Comparison of ENCODE assay signal across 19 cellular contexts in genomic region chr2:231036578-231037106, GRCh38. TPM values are rescaled to one million over a fixed set of nuclear protein-coding genes. Genes with fewer than 3 reads are reported as not detected.
DNase-seq lines count a peak whose midpoint lies in the region; ATAC-seq, FAIRE-seq and TF ChIP-seq lines count a peak whose summit lies in the region.
"Had no signal": no experiment of that assay in that cellular context is flagged by ENCODE, and none has a peak within 500 bp of the region (broad histone marks: within the 10 kb centered on the region; RNA-seq: fewer than 3 reads in every experiment).

No MANE protein-coding gene starts in this region.

- no peak for DNase-seq in A549 (ENCODE audit: low read depth in 1 of 2, low spot score in 1 of 2)
- no peak for DNase-seq in CD4-positive, CD25-positive, alpha-beta regulatory T cell
- DNase-seq in activated naive CD8-positive, alpha-beta T cell treated with anti-CD3 and anti-CD28 coated beads, Interleukin-2, amount 50 U/mL, for 24 hours = no peak
- DNase-seq in naive thymus-derived CD4-positive, alpha-beta T cell = no peak
- DNase-seq in RKO (ENCODE audit: low spot score) = no peak
- DNase-seq in mesendoderm = no peak
- DNase-seq in transverse colon = no peak
- DNase-seq: effector memory CD4-positive, alpha-beta T cell; hippocampal formation; NCI-H1694; NCI-H774; PC-3; stimulated activated naive CD4-positive, alpha-beta T cell; uterus had no signal

- no peak overlapping the region for H3K27ac Mint-ChIP-seq in CD4-positive, CD25-positive, alpha-beta regulatory T cell
- H3K27ac Mint-ChIP-seq in activated naive CD8-positive, alpha-beta T cell treated with anti-CD3 and anti-CD28 coated beads, Interleukin-2, amount 50 U/mL, for 24 hours = no peak overlapping the region
- no peak overlapping the region for H3K27ac Mint-ChIP-seq in naive thymus-derived CD4-positive, alpha-beta T cell

- peak overlapping the region in 3 of 4 donors; percentile 1 to 59 (median 16) for H3K4me3 Mint-ChIP-seq in CD4-positive, CD25-positive, alpha-beta regulatory T cell
- H3K4me3 Mint-ChIP-seq in activated naive CD8-positive, alpha-beta T cell treated with anti-CD3 and anti-CD28 coated beads, Interleukin-2, amount 50 U/mL, for 24 hours = peak overlapping the region; percentile 24
- peak overlapping the region in 9 of 10 donors; percentile 3 to 60 (median 47) for H3K4me3 Mint-ChIP-seq in naive thymus-derived CD4-positive, alpha-beta T cell

- peaks cover 0 to 2% (median 0%) of the 10 kb centered on the region in 7 donors for H3K9me3 Mint-ChIP-seq in CD4-positive, CD25-positive, alpha-beta regulatory T cell
- no peaks in the 10 kb centered on the region for H3K9me3 Mint-ChIP-seq in activated naive CD8-positive, alpha-beta T cell treated with anti-CD3 and anti-CD28 coated beads, Interleukin-2, amount 50 U/mL, for 24 hours
- H3K9me3 Mint-ChIP-seq in naive thymus-derived CD4-positive, alpha-beta T cell = no peaks in the 10 kb centered on the region

- no peak overlapping the region for H3K56ac ChIP-seq in mesendoderm (ENCODE audit: low read length)

- ATAC-seq in A549 = no peak
- no peak for ATAC-seq in CD4-positive, CD25-positive, alpha-beta regulatory T cell (ENCODE audit: low read depth in 2 of 2)
- no peak for ATAC-seq in activated naive CD8-positive, alpha-beta T cell treated with anti-CD3 and anti-CD28 coated beads, Interleukin-2, amount 50 U/mL, for 24 hours
- ATAC-seq in naive thymus-derived CD4-positive, alpha-beta T cell = no peak

- H2BK5ac ChIP-seq in mesendoderm (ENCODE audit: low read length) = no peak overlapping the region

- peaks cover 27% of the 10 kb centered on the region for H3K4me1 ChIP-seq in A549
- peaks cover 3% of the 10 kb centered on the region for H3K4me1 ChIP-seq in CD4-positive, CD25-positive, alpha-beta regulatory T cell (ENCODE audit: control insufficient read depth, insufficient read depth, low read length, poor library complexity, severe bottlenecking)
- H3K4me1 ChIP-seq in naive thymus-derived CD4-positive, alpha-beta T cell (ENCODE audit: control insufficient read depth in 2 of 2, insufficient read depth in 2 of 2, low read length in 2 of 2) = no peaks in the 10 kb centered on the region
- H3K4me1 ChIP-seq in mesendoderm (ENCODE audit: control insufficient read depth, low read depth, low read length) = no peaks in the 10 kb centered on the region
- peaks cover 0 to 49% (median 16%) of the 10 kb centered on the region in 4 donors for H3K4me1 ChIP-seq in transverse colon
- H3K4me1 ChIP-seq: HAP-1, uterus had no signal

- H3K27me3 ChIP-seq in CD4-positive, CD25-positive, alpha-beta regulatory T cell (ENCODE audit: control insufficient read depth, insufficient read depth, low read length) = peaks cover 37% of the 10 kb centered on the region
- peaks cover 6 to 9% of the 10 kb centered on the region in 2 donors for H3K27me3 ChIP-seq in naive thymus-derived CD4-positive, alpha-beta T cell (ENCODE audit: control insufficient read depth in 2 of 2, insufficient read depth in 2 of 2, low read length in 2 of 2)
- H3K27me3 ChIP-seq in mesendoderm (ENCODE audit: insufficient read depth, low read length, poor library complexity) = peaks cover 21% of the 10 kb centered on the region
- H3K27me3 ChIP-seq in transverse colon = peaks cover 49% of the 10 kb centered on the region

- H3K4me2 ChIP-seq in A549 = peak overlapping the region; percentile 91
- H3K4me2 ChIP-seq in mesendoderm (ENCODE audit: low read length) = no peak overlapping the region

- no peak overlapping the region for H2BK120ac ChIP-seq in mesendoderm (ENCODE audit: low read depth, low read length)

- H3K27ac ChIP-seq in A549 (peak overlapping the region in 1 of 2 experiments; percentile 93; a peak in 3 of 6 replicates), mesendoderm (ENCODE audit: low read depth, low read length) (no peak overlapping the region), transverse colon (peak overlapping the region in 1 of 4 donors; percentile 37)
- no peak overlapping the region for H3K27ac ChIP-seq in CD4-positive, CD25-positive, alpha-beta regulatory T cell (ENCODE audit: insufficient read depth, low read length, poor library complexity, severe bottlenecking)
- no peak overlapping the region for H3K27ac ChIP-seq in naive thymus-derived CD4-positive, alpha-beta T cell (ENCODE audit: low read depth, low read length)
- H3K27ac ChIP-seq: HL-60, uterus had no signal

- no peak overlapping the region for H2BK15ac ChIP-seq in mesendoderm (replicated peaks; ENCODE audit: low read depth)

- TF ChIP-seq RAD21 in A549 (conservative IDR thresholded peaks at IDR 0.05 in 1 of 2, IDR thresholded peaks at IDR 0.05 in 1 of 2) = no peak

- in situ Hi-C loops in transverse colon (cut with MboI; ENCODE audit: low pct_ligation_motif_present in 1 of 4, low pct_unique_long_range_greater_than_20kb in 1 of 4, low sequenced_read_pairs in 3 of 4) = no loop called here

- no peak overlapping the region for H3K23ac ChIP-seq in mesendoderm (ENCODE audit: low read length)

- H3K27me3 Mint-ChIP-seq in CD4-positive, CD25-positive, alpha-beta regulatory T cell = peaks cover 85% of the 10 kb centered on the region
- H3K27me3 Mint-ChIP-seq in activated naive CD8-positive, alpha-beta T cell treated with anti-CD3 and anti-CD28 coated beads, Interleukin-2, amount 50 U/mL, for 24 hours = peaks cover 63% of the 10 kb centered on the region
- H3K27me3 Mint-ChIP-seq in naive thymus-derived CD4-positive, alpha-beta T cell = peaks cover 55 to 86% (median 60%) of the 10 kb centered on the region in 5 donors

- H3K36me3 Mint-ChIP-seq in CD4-positive, CD25-positive, alpha-beta regulatory T cell = no peaks in the 10 kb centered on the region
- no peaks in the 10 kb centered on the region for H3K36me3 Mint-ChIP-seq in activated naive CD8-positive, alpha-beta T cell treated with anti-CD3 and anti-CD28 coated beads, Interleukin-2, amount 50 U/mL, for 24 hours (ENCODE audit: low read depth)
- peaks cover 0 to 4% (median 0%) of the 10 kb centered on the region in 5 donors for H3K36me3 Mint-ChIP-seq in naive thymus-derived CD4-positive, alpha-beta T cell

- H3K79me2 ChIP-seq in mesendoderm (ENCODE audit: control insufficient read depth, insufficient read depth, low read length) = no peaks in the 10 kb centered on the region

- no peak for TF ChIP-seq CTCF in A549 (IDR thresholded peaks at IDR 0.05)
- no peak for TF ChIP-seq CTCF in transverse colon (IDR thresholded peaks at IDR 0.05)

- no peak overlapping the region for H3K9ac ChIP-seq in mesendoderm (ENCODE audit: low read length)

- POLR2A ChIA-PET in A549 (lab: Yijun Ruan, JAX) = interaction anchor here (0.6 kb wide), 1 partner anchor 276 kb away, joined by 8 read pairs; no protein-coding TSS in a partner anchor
- POLR2A ChIA-PET in naive thymus-derived CD4-positive, alpha-beta T cell (lab: Charles Lee) = no interaction called here

- no peak overlapping the region for H4K8ac ChIP-seq in mesendoderm (ENCODE audit: low read depth, low read length)

- H3K4ac ChIP-seq in mesendoderm (ENCODE audit: low read depth, low read length) = no peak overlapping the region

- H3K4me3 ChIP-seq in A549 = peak overlapping the region; percentile 57
- no peak overlapping the region for H3K4me3 ChIP-seq in CD4-positive, CD25-positive, alpha-beta regulatory T cell (ENCODE audit: low read depth, low read length)
- H3K4me3 ChIP-seq in naive thymus-derived CD4-positive, alpha-beta T cell (ENCODE audit: low read length) = no peak overlapping the region
- no peak overlapping the region for H3K4me3 ChIP-seq in mesendoderm (ENCODE audit: low read length)
- H3K4me3 ChIP-seq in transverse colon = peak overlapping the region in 1 of 4 donors; percentile 47
- H3K4me3 ChIP-seq: uterus had no signal

- WGBS in A549 (ENCODE audit: missing lambda C conversion rate) = 87% methylated on average over 12 of the region's 12 CpGs
- no CpG with 5 or more reads among the region's 12 CpGs for WGBS in mesendoderm (ENCODE audit: extremely low coverage, insufficient coverage, low lambda C conversion rate)
- 63 to 71% methylated on average over 8 to 12 of the region's 12 CpGs for WGBS in transverse colon (ENCODE audit: low coverage in 1 of 2), 2 donors

- CTCF ChIA-PET in A549 (lab: Yijun Ruan, JAX) = interaction anchor here (1.3 to 1.6 kb wide), 3 partner anchors 12 to 376 kb away, joined by 3 to 11 read pairs (median 5); no protein-coding TSS in a partner anchor
- CTCF ChIA-PET in naive thymus-derived CD4-positive, alpha-beta T cell (lab: Charles Lee) = no interaction called here

- no peak overlapping the region for H2AK5ac ChIP-seq in mesendoderm (ENCODE audit: low read length)

- no peaks in the 10 kb centered on the region for H3K79me1 ChIP-seq in mesendoderm (ENCODE audit: low read length)

- no peak overlapping the region for H4K5ac ChIP-seq in mesendoderm (ENCODE audit: low read length)

- no peak overlapping the region for H3K18ac ChIP-seq in mesendoderm (ENCODE audit: low read length)

- TF ChIP-seq POLR2A in A549 (IDR thresholded peaks at IDR 0.05; ENCODE audit: low read length) = no peak
- TF ChIP-seq POLR2A in transverse colon (IDR thresholded peaks at IDR 0.05) = no peak

- H3K9me3 ChIP-seq in A549 (no peaks in the 10 kb centered on the region), transverse colon (no peaks in the 10 kb centered on the region)
- H3K9me3 ChIP-seq in CD4-positive, CD25-positive, alpha-beta regulatory T cell (ENCODE audit: control insufficient read depth in 2 of 2, low read length in 2 of 2) = no peaks in the 10 kb centered on the region
- H3K9me3 ChIP-seq in naive thymus-derived CD4-positive, alpha-beta T cell (ENCODE audit: control insufficient read depth in 2 of 3, low read length in 3 of 3) = no peaks in the 10 kb centered on the region
- H3K9me3 ChIP-seq: HAP-1, uterus had no signal

- H3K36me3 ChIP-seq in CD4-positive, CD25-positive, alpha-beta regulatory T cell (ENCODE audit: control insufficient read depth, insufficient read depth, low read length) = no peaks in the 10 kb centered on the region
- no peaks in the 10 kb centered on the region for H3K36me3 ChIP-seq in naive thymus-derived CD4-positive, alpha-beta T cell (ENCODE audit: control insufficient read depth in 2 of 3, insufficient read depth in 3 of 3, low read length in 3 of 3)
- H3K36me3 ChIP-seq in mesendoderm (ENCODE audit: control insufficient read depth, insufficient read depth, low read length) (no peaks in the 10 kb centered on the region), transverse colon (no peaks in the 10 kb centered on the region)
- H3K36me3 ChIP-seq: HAP-1, uterus had no signal

- peaks cover 0 to 11% (median 0%) of the 10 kb centered on the region in 4 donors for H3K4me1 Mint-ChIP-seq in CD4-positive, CD25-positive, alpha-beta regulatory T cell
- peaks cover 1% of the 10 kb centered on the region for H3K4me1 Mint-ChIP-seq in activated naive CD8-positive, alpha-beta T cell treated with anti-CD3 and anti-CD28 coated beads, Interleukin-2, amount 50 U/mL, for 24 hours
- peaks cover 0 to 7% (median 5%) of the 10 kb centered on the region in 7 donors for H3K4me1 Mint-ChIP-seq in naive thymus-derived CD4-positive, alpha-beta T cell

- TF ChIP-seq EP300 in A549 (IDR thresholded peaks at IDR 0.05) = no peak
- TF ChIP-seq EP300 in transverse colon (IDR thresholded peaks at IDR 0.05; ENCODE audit: low read depth) = no peak

- no peak for FAIRE-seq in A549 (lab: Jason Lieb, UNC)
- FAIRE-seq: keratinocyte had no signal

- intact Hi-C loops in naive thymus-derived CD4-positive, alpha-beta T cell (cut with micrococcal nuclease) = no loop called here
- intact Hi-C loops in transverse colon (cut with DNase I; ENCODE audit: low total_unique reads) = no loop called here

RNA-seq across cellular contexts. Expression of gene C2orf72, which starts 0.7 kb away (rescaled TPM):
- polyA plus RNA-seq in A549 (2011; rRNA removed) = 7.4 and 12.7 TPM in 2 replicates
- 7.9 and 8.2 TPM in 2 replicates for polyA plus RNA-seq in A549 (2012; cell fraction: cytosol; rRNA removed)
- polyA plus RNA-seq in A549 (2012; cell fraction: nucleus; rRNA removed) = 7.8 and 9.1 TPM in 2 replicates
- polyA plus RNA-seq in A549 (2017; fragmentation: RNase III; extraction: RNeasy Plus Mini Kit Qiagen cat#74134 plus additional on column Dnase treatment) = 4.1 to 5.2 TPM (median 4.9 TPM) in 3 replicates
- 8.0 and 11.5 TPM in 2 replicates for polyA minus RNA-seq in A549 (2011; rRNA and poly(A)+ RNA removed)
- total RNA-seq in CD4-positive, CD25-positive, alpha-beta regulatory T cell = not detected
- not detected for polyA plus RNA-seq in CD4-positive, CD25-positive, alpha-beta regulatory T cell
- under 1 TPM in 1 of 5 experiments, not detected in 4; 0.60 TPM for total RNA-seq in naive thymus-derived CD4-positive, alpha-beta T cell
- polyA plus RNA-seq in naive thymus-derived CD4-positive, alpha-beta T cell = not detected
- 0.69 TPM for polyA plus RNA-seq in mesendoderm (2013, experiment 1 of 2)
- 0.83 TPM for polyA plus RNA-seq in mesendoderm (2013, experiment 2 of 2)
- 10 to 100 TPM; 15.9 to 52.7 (median 23.6) TPM for total RNA-seq in transverse colon
- polyA plus RNA-seq: keratinocyte had no signal

RNA-seq across cellular contexts. Expression of gene PSMD1, which starts 20.0 kb away (rescaled TPM):
- polyA plus RNA-seq in A549 (2011; rRNA removed) (248 and 292 TPM in 2 replicates), A549 (2017; fragmentation: RNase III; extraction: RNeasy Plus Mini Kit Qiagen cat#74134 plus additional on column Dnase treatment) (113 to 127 TPM (median 122 TPM) in 3 replicates)
- polyA plus RNA-seq in A549 (2012; cell fraction: cytosol; rRNA removed) = 128 and 138 TPM in 2 replicates
- polyA plus RNA-seq in A549 (2012; cell fraction: nucleus; rRNA removed) = 81.0 and 113 TPM in 2 replicates
- 337 and 350 TPM in 2 replicates for polyA minus RNA-seq in A549 (2011; rRNA and poly(A)+ RNA removed)
- 45.0 TPM for total RNA-seq in CD4-positive, CD25-positive, alpha-beta regulatory T cell
- polyA plus RNA-seq in CD4-positive, CD25-positive, alpha-beta regulatory T cell = 10 to 100 TPM; 48.6 to 70.7 (median 61.9) TPM
- total RNA-seq in naive thymus-derived CD4-positive, alpha-beta T cell = 100 to 1,000 TPM in 1 of 5 experiments, 10 to 100 TPM in 4; 30.3 to 121 (median 40.1) TPM
- 10 to 100 TPM; 58.2 to 63.3 TPM for polyA plus RNA-seq in naive thymus-derived CD4-positive, alpha-beta T cell
- polyA plus RNA-seq in mesendoderm (2013, experiment 1 of 2) = 182 TPM
- 182 TPM for polyA plus RNA-seq in mesendoderm (2013, experiment 2 of 2)
- 10 to 100 TPM; 24.3 to 85.3 (median 74.7) TPM for total RNA-seq in transverse colon

RNA-seq across cellular contexts. Expression of gene SPATA3, which starts 40.7 kb away (rescaled TPM):
- polyA plus RNA-seq in A549 (2011; rRNA removed) (not detected in 2 replicates), A549 (2017; fragmentation: RNase III; extraction: RNeasy Plus Mini Kit Qiagen cat#74134 plus additional on column Dnase treatment) (not detected in 3 replicates)
- polyA plus RNA-seq in A549 (2012; cell fraction: cytosol; rRNA removed) = not detected in 2 replicates
- polyA plus RNA-seq in A549 (2012; cell fraction: nucleus; rRNA removed) = not detected in 2 replicates
- not detected in 2 replicates for polyA minus RNA-seq in A549 (2011; rRNA and poly(A)+ RNA removed)
- 0.72 TPM for total RNA-seq in CD4-positive, CD25-positive, alpha-beta regulatory T cell
- not detected for polyA plus RNA-seq in CD4-positive, CD25-positive, alpha-beta regulatory T cell
- not detected for total RNA-seq in naive thymus-derived CD4-positive, alpha-beta T cell
- not detected for polyA plus RNA-seq in naive thymus-derived CD4-positive, alpha-beta T cell
- not detected for polyA plus RNA-seq in mesendoderm (2013, experiment 1 of 2)
- not detected for polyA plus RNA-seq in mesendoderm (2013, experiment 2 of 2)
- total RNA-seq in transverse colon = not detected
- total RNA-seq: G401, PC-3, uterus had no signal
- polyA plus RNA-seq: adipose tissue, keratinocyte had no signal

Comparison
In these comparisons a context has a peak if more than half of its experiments do, and no peak if none do; other contexts are left out.
1. RNA of gene C2orf72, which starts 0.7 kb away (total RNA-seq): 15.9 to 52.7 TPM in transverse colon; not detected in CD4-positive, CD25-positive, alpha-beta regulatory T cell (single experiment) and 0.60 TPM in naive thymus-derived CD4-positive, alpha-beta T cell; every median in the first group is over 10 times any median in the second.
2. Peak in every context shown above with its lines, with median percentiles within 50 percentile points of each other: H3K4me3 Mint-ChIP-seq.